13 cellular contexts compared by ENCODE assay signal in genomic region chr1:54289939-54290233, GRCh38.
DNase-seq lines count a peak whose midpoint lies in the region; FAIRE-seq and TF ChIP-seq lines count a peak whose summit lies in the region.
"Had no signal": no experiment of that assay in that cellular context is flagged by ENCODE, and none has a peak within 500 bp of the region (broad histone marks: within the 10 kb centered on the region; RNA-seq: fewer than 3 reads in every experiment).

No MANE protein-coding gene starts in this region.

- H3K27ac Mint-ChIP-seq in activated naive CD4-positive, alpha-beta T cell treated with anti-CD3 and anti-CD28 coated beads, Interleukin-2, amount 10 ng/mL, durations not matched to agents 7 days and 5 days = peak overlapping the region; percentile 86
- H3K27ac Mint-ChIP-seq in activated naive CD8-positive, alpha-beta T cell treated with anti-CD3 and anti-CD28 coated beads for 36 hours = peak overlapping the region; percentile 84

- H3K36me3 ChIP-seq in mucosa of stomach (ENCODE audit: control insufficient read depth, insufficient read depth, low read length) (no peaks in the 10 kb centered on the region), transverse colon (no peaks in the 10 kb centered on the region), HAP-1 (replicated peaks) (no peaks in the 10 kb centered on the region)
- H3K36me3 ChIP-seq: heart left ventricle had no signal

- H3K27ac ChIP-seq in transverse colon = peak overlapping the region; percentile 62 to 84 (median 77)

- CTCF ChIA-PET in activated naive CD4-positive, alpha-beta T cell treated with anti-CD3 and anti-CD28 coated beads, Interleukin-2, amount 10 ng/mL, durations not matched to agents 7 days and 5 days (lab: Charles Lee) = interaction anchor here (1.2 kb wide), 1 partner anchor 108 kb away, joined by 3 read pairs; no protein-coding TSS in a partner anchor

- H3K27me3 Mint-ChIP-seq in activated naive CD4-positive, alpha-beta T cell treated with anti-CD3 and anti-CD28 coated beads, Interleukin-2, amount 10 ng/mL, durations not matched to agents 7 days and 5 days = no peaks in the 10 kb centered on the region
- H3K27me3 Mint-ChIP-seq in activated naive CD8-positive, alpha-beta T cell treated with anti-CD3 and anti-CD28 coated beads for 36 hours = no peaks in the 10 kb centered on the region

- no peak for TF ChIP-seq POLR2A in transverse colon (IDR thresholded peaks at IDR 0.05)

- no peak for DNase-seq in activated naive CD4-positive, alpha-beta T cell treated with anti-CD3 and anti-CD28 coated beads, Interleukin-2, amount 10 ng/mL, durations not matched to agents 7 days and 5 days
- no peak for DNase-seq in activated naive CD4-positive, alpha-beta T cell treated with Interleukin-2 at 50 U/mL for 16 hours
- no peak for DNase-seq in activated naive CD8-positive, alpha-beta T cell treated with anti-CD3 and anti-CD28 coated beads for 36 hours
- DNase-seq in transverse colon = no peak
- DNase-seq in D721Med (ENCODE audit: insufficient read length, low spot score) = no peak
- no peak for DNase-seq in HAP-1 (ENCODE audit: low spot score in 2 of 2)
- no peak for DNase-seq in ecto neural progenitor cell (ENCODE audit: low spot score)
- DNase-seq: activated effector memory CD4-positive, alpha-beta T cell treated with anti-CD3 and anti-CD28 coated beads, Interleukin-2, amount 50 U/mL, for 16 hours; effector CD4-positive, alpha-beta T cell; heart left ventricle; NCI-H2227 treated with DMSO at 0.1 percent for 48 hours; retina had no signal

- TF ChIP-seq CTCF in transverse colon (IDR thresholded peaks at IDR 0.05) (no peak), D721Med (IDR thresholded peaks at IDR 0.05; ENCODE audit: insufficient read depth, missing control alignments) (no peak)

- WGBS in transverse colon (ENCODE audit: low coverage in 1 of 2), 2 donors = 79% methylated on average over 1 of the region's 1 CpG; no CpG with 5 or more reads in 1 of the 2 donors

- peaks cover 80% of the 10 kb centered on the region for H3K4me1 Mint-ChIP-seq in activated naive CD4-positive, alpha-beta T cell treated with anti-CD3 and anti-CD28 coated beads, Interleukin-2, amount 10 ng/mL, durations not matched to agents 7 days and 5 days
- peaks cover 80% of the 10 kb centered on the region for H3K4me1 Mint-ChIP-seq in activated naive CD8-positive, alpha-beta T cell treated with anti-CD3 and anti-CD28 coated beads for 36 hours

- intact Hi-C loops in transverse colon (cut with DNase I; ENCODE audit: low total_unique reads) = no loop called here

- no peak for TF ChIP-seq EP300 in transverse colon (IDR thresholded peaks at IDR 0.05; ENCODE audit: low read depth)

- in situ Hi-C loops in transverse colon (cut with MboI; ENCODE audit: low pct_ligation_motif_present in 1 of 4, low pct_unique_long_range_greater_than_20kb in 1 of 4, low sequenced_read_pairs in 3 of 4) = no loop called here
- in situ Hi-C loops in HAP-1 (cut with MboI; ENCODE audit: low sequenced_read_pairs) = no loop called here

- H3K36me3 Mint-ChIP-seq in activated naive CD4-positive, alpha-beta T cell treated with anti-CD3 and anti-CD28 coated beads, Interleukin-2, amount 10 ng/mL, durations not matched to agents 7 days and 5 days = peaks cover 14% of the 10 kb centered on the region
- H3K36me3 Mint-ChIP-seq in activated naive CD8-positive, alpha-beta T cell treated with anti-CD3 and anti-CD28 coated beads for 36 hours = peaks cover 16% of the 10 kb centered on the region

- peak overlapping the region; percentile 15 for H3K9ac ChIP-seq in mucosa of stomach (ENCODE audit: low read length)

- H3K9me3 Mint-ChIP-seq in activated naive CD4-positive, alpha-beta T cell treated with anti-CD3 and anti-CD28 coated beads, Interleukin-2, amount 10 ng/mL, durations not matched to agents 7 days and 5 days = no peaks in the 10 kb centered on the region
- no peaks in the 10 kb centered on the region for H3K9me3 Mint-ChIP-seq in activated naive CD8-positive, alpha-beta T cell treated with anti-CD3 and anti-CD28 coated beads for 36 hours

- no peak overlapping the region for H3K4me3 Mint-ChIP-seq in activated naive CD4-positive, alpha-beta T cell treated with anti-CD3 and anti-CD28 coated beads, Interleukin-2, amount 10 ng/mL, durations not matched to agents 7 days and 5 days
- no peak overlapping the region for H3K4me3 Mint-ChIP-seq in activated naive CD8-positive, alpha-beta T cell treated with anti-CD3 and anti-CD28 coated beads for 36 hours

- no peak for FAIRE-seq in D721Med (lab: Jason Lieb, UNC)

- H3K9me3 ChIP-seq in mucosa of stomach (ENCODE audit: control insufficient read depth, low read length) (no peaks in the 10 kb centered on the region), transverse colon (no peaks in the 10 kb centered on the region), HAP-1 (no peaks in the 10 kb centered on the region)
- H3K9me3 ChIP-seq: heart left ventricle had no signal

- H3K27me3 ChIP-seq in mucosa of stomach (ENCODE audit: control insufficient read depth, insufficient read depth, low read length) (no peaks in the 10 kb centered on the region), transverse colon (no peaks in the 10 kb centered on the region), HAP-1 (ENCODE audit: low read depth) (no peaks in the 10 kb centered on the region)
- H3K27me3 ChIP-seq: heart left ventricle had no signal

- no peak overlapping the region for H3K4me3 ChIP-seq in mucosa of stomach (ENCODE audit: low read length)
- H3K4me3 ChIP-seq in transverse colon = no peak overlapping the region
- H3K4me3 ChIP-seq in HAP-1 = no peak overlapping the region
- H3K4me3 ChIP-seq: heart left ventricle had no signal

- H3K4me1 ChIP-seq in mucosa of stomach (ENCODE audit: control insufficient read depth, insufficient read depth, low read length) = peaks cover 92% of the 10 kb centered on the region
- H3K4me1 ChIP-seq in transverse colon = peaks cover 49 to 75% (median 63%) of the 10 kb centered on the region in 4 donors
- peaks cover 13% of the 10 kb centered on the region for H3K4me1 ChIP-seq in HAP-1
